Comparison of ENCODE assay signal across 1 cellular context in genomic region chr7:18995811-18996400, GRCh38.
TF ChIP-seq lines count a peak whose summit lies in the region.

No MANE protein-coding gene starts in this region.

TF ChIP-seq in GM23338, 12 proteins besides CTCF, POLR2A, EP300 and RAD21 (continued from another document):
- TF ChIP-seq ZNF462 (CRISPR knock-in tag; IDR thresholded peaks at IDR 0.05) (no peak), STAT1 (IDR thresholded peaks at IDR 0.05; ENCODE audit: unreplicated experiment) (no peak), POLR2AphosphoS5 (IDR thresholded peaks at IDR 0.05; ENCODE audit: low read depth) (no peak), REST (IDR thresholded peaks at IDR 0.05; ENCODE audit: unreplicated experiment) (no peak), JUNB (IDR thresholded peaks at IDR 0.05; ENCODE audit: unreplicated experiment) (no peak)
TF ChIP-seq in GM23338: peak in this region for 0.
